In the genomic region with DNA sequence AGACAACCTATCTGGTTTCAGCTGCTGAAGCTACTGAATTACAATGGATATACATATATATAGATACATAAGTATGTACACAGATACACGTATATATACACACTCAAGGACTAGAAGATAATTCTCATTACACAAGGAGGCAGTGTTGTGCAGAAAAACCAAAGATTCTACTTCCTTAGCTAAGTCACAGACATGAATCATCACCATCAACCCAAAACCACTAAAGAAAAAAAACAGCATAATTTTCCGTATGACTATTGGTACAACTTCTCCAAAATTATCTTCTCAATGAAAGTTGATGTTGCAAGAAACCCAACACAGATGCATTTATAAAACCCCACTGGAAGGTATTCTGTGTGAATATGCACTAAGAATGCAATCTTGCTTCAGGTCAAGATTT, we compare ENCODE assay signal across 8 cellular contexts. TPM values are rescaled to one million over a fixed set of nuclear protein-coding genes. Genes with fewer than 3 reads are reported as not detected.
DNase-seq lines count a peak whose midpoint lies in the region; ATAC-seq and TF ChIP-seq lines count a peak whose summit lies in the region.

No MANE protein-coding gene starts in this region.

- H3K4me1 Mint-ChIP-seq in chondrocyte (ENCODE audit: low read depth) = peaks cover 7% of the 10 kb centered on the region

- no TSS peak for BruUV-seq in OCI-LY7 (replicated peaks; lab: Mats Ljungman, UMichigan)

- H3K27me3 Mint-ChIP-seq in chondrocyte (ENCODE audit: low read depth) = peaks cover 3% of the 10 kb centered on the region

- no peaks in the 10 kb centered on the region for H3K79me2 ChIP-seq in OCI-LY7 (ENCODE audit: insufficient read depth, low read depth, low read length)

- peak; percentile 80 for TF ChIP-seq CTCF in OCI-LY7 (conservative IDR thresholded peaks at IDR 0.05; ENCODE audit: low read length)
- peak; percentile 87 for TF ChIP-seq CTCF in chondrocyte (IDR thresholded peaks at IDR 0.05)

- H4K20me1 ChIP-seq in OCI-LY7 (ENCODE audit: insufficient read depth, low read length) = no peaks in the 10 kb centered on the region

- H3K9me2 ChIP-seq in OCI-LY7 (ENCODE audit: insufficient read depth, low read length) = no peaks in the 10 kb centered on the region

- POLR2A ChIA-PET in OCI-LY7 (lab: Charles Lee) = interaction anchor here (0.7 to 1.2 kb wide), 2 partner anchors 300 to 311 kb away, joined by 4 to 5 read pairs; no protein-coding TSS in a partner anchor

- H3K4me1 ChIP-seq in OCI-LY7 (ENCODE audit: insufficient read depth, low read length, poor library complexity, severe bottlenecking) = peaks cover 6% of the 10 kb centered on the region

- CTCF ChIA-PET in OCI-LY7 (lab: Charles Lee; ENCODE audit: unreplicated experiment) = no interaction called here

- no peak overlapping the region; the same call in 1 of the 2 replicates for H2AFZ ChIP-seq in OCI-LY7 (ENCODE audit: low read length)

- peaks cover 15% of the 10 kb centered on the region for H3K9me3 Mint-ChIP-seq in chondrocyte (ENCODE audit: low read depth)

- H3K9me3 ChIP-seq in OCI-LY7 (ENCODE audit: low read length) = no peaks in the 10 kb centered on the region

- peaks cover 10% of the 10 kb centered on the region for H3K36me3 Mint-ChIP-seq in chondrocyte (ENCODE audit: low read depth)

- no peak overlapping the region for H3K27ac Mint-ChIP-seq in chondrocyte (ENCODE audit: unreplicated experiment)

- intact Hi-C loops in OCI-LY7 (cut with micrococcal nuclease; ENCODE audit: unreplicated experiment) = loop anchor here (1.0 to 2.0 kb wide), 2 partner anchors 179 to 311 kb away; no protein-coding TSS in a partner anchor

- H3K27ac ChIP-seq in OCI-LY7 (ENCODE audit: low read depth, low read length, poor library complexity, severe bottlenecking) = no peak overlapping the region

- H3K36me3 ChIP-seq in OCI-LY7 (ENCODE audit: insufficient read depth, low read length) = no peaks in the 10 kb centered on the region

- no peak overlapping the region for H3K4me3 ChIP-seq in OCI-LY7 (ENCODE audit: low read depth, low read length, poor library complexity, severe bottlenecking)

- no peak overlapping the region for H3K4me2 ChIP-seq in OCI-LY7 (ENCODE audit: low read length)

- no peak overlapping the region for H3K4me3 Mint-ChIP-seq in chondrocyte (ENCODE audit: unreplicated experiment)

- peak; percentile 98 for ATAC-seq in GM19372 (IDR thresholded peaks at IDR 0.05; ENCODE audit: low read depth, unreplicated experiment)
- peak; percentile 95 for ATAC-seq in HG03354 (IDR thresholded peaks at IDR 0.05; ENCODE audit: poor library complexity, severe bottlenecking, unreplicated experiment)

- DNase-seq in Daoy (ENCODE audit: low read depth) = peak; percentile 85
- peak; percentile 60 for DNase-seq in OCI-LY7 (ENCODE audit: low spot score)
- no peak for DNase-seq in chondrocyte (ENCODE audit: low spot score)
- DNase-seq in lung microvascular endothelial cell (ENCODE audit: low read depth in 2 of 2) = peak; percentile 79 to 87
- DNase-seq in OCI-M2 (lab: John Stamatoyannopoulos, UW; ENCODE audit: unreplicated experiment) = no peak
- DNase-seq in NCI-H1048 (lab: John Stamatoyannopoulos, UW) = no peak

RNA-seq across cellular contexts. Expression of a gene that starts 36.8 kb away (rescaled TPM):
- 185 and 205 TPM in 2 replicates for total RNA-seq in Daoy (2014; rRNA removed; shearing (Covaris generic))
- 56.3 and 57.9 TPM in 2 replicates for total RNA-seq in OCI-LY7 (2014; rRNA removed; shearing (Covaris generic))
- total RNA-seq in OCI-LY7 (2022) (47.1 and 49.7 TPM in 2 replicates), chondrocyte (18.7 to 24.3 TPM (median 18.8 TPM) in 3 replicates), lung microvascular endothelial cell (21.4 and 23.4 TPM in 2 replicates)

RNA-seq across cellular contexts. Expression of a gene that starts 44.0 kb away (rescaled TPM):
- total RNA-seq in Daoy (2014; rRNA removed; shearing (Covaris generic)) = not detected in 2 replicates
- total RNA-seq in OCI-LY7 (2014; rRNA removed; shearing (Covaris generic)) = 0.22 TPM in 1 of 2 replicates, not detected in the other
- total RNA-seq in OCI-LY7 (2022) (not detected in 2 replicates), chondrocyte (not detected in 3 replicates), lung microvascular endothelial cell (not detected in 2 replicates)

Comparison
In these comparisons a context has a peak if more than half of its experiments do, and no peak if none do; other contexts are left out.
1. DNase-seq: peak in Daoy (single experiment), OCI-LY7 (single experiment) and lung microvascular endothelial cell (2 of 2); none in chondrocyte (single experiment), OCI-M2 (single experiment) and NCI-H1048 (single experiment).